29 cellular contexts compared by ENCODE assay signal in the genomic region with DNA sequence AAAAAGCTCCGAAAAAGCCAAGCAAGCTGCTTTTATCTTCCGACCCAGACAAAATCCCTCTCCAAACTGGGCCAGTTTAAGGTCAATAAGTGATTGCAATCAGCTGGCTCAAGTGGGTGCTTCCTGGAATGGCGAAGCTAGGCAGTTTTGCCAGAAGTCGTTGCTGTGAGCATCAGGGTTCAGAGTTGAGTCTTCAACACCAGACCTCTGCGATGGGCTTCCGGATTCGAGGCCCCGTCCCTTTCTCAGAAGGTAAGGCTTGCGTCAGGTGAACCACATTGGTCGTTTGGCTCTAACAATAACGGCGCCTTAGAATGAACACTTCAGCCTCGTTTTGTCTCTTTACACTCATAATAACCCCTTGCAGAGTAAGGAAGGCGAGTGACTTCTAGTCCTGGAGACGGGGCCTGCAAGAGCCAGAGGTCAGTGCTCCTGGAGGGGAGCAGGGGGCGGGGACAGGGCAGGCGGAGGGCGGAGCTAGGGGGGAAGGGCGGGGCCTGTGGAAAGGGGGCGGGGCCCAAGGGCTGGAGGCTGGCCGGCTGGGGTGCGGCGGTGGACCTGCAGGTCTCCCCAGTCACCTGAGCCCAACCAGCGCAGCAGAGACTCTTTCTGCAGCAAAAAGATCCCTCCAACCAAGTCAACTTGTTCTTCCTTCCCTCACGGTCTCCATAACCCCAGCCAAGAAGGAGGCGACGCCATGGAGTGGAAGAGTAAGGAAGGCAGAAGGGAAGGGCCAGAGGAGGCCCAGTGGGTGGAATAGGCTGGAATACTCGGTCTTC. TPM values are rescaled to one million over a fixed set of nuclear protein-coding genes. Genes with fewer than 3 reads are reported as not detected.
A peak's percentile ranks its signal among the peaks of the same experiment; 100 is the strongest.
DNase-seq lines count a peak whose midpoint lies in the region; ATAC-seq, FAIRE-seq and TF ChIP-seq lines count a peak whose summit lies in the region.
"Had no signal": no experiment of that assay in that cellular context is flagged by ENCODE, and none has a peak within 500 bp of the region (broad histone marks: within the 10 kb centered on the region; RNA-seq: fewer than 3 reads in every experiment).

No MANE protein-coding gene starts in this region.

- H3K9me2 ChIP-seq in GM23338 (ENCODE audit: insufficient read depth) = no peaks in the 10 kb centered on the region

- no peaks in the 10 kb centered on the region for H3K27me3 ChIP-seq in GM23338 (ENCODE audit: insufficient read depth)
- no peaks in the 10 kb centered on the region for H3K27me3 ChIP-seq in mesenchymal stem cell (ENCODE audit: control insufficient read depth in 1 of 2, insufficient read depth in 1 of 2, low read length in 2 of 2)
- H3K27me3 ChIP-seq: esophagus squamous epithelium, hepatocyte, tibial artery had no signal

- H3F3A ChIP-seq in GM23338 (replicated peaks; ENCODE audit: low read depth) = no peaks in the 10 kb centered on the region

- FAIRE-seq in A549 (lab: Jason Lieb, UNC) = no peak
- FAIRE-seq: astrocyte, endometrium, frontal cortex, GM12878, islet of Langerhans had no signal

- H2AFZ ChIP-seq in GM23338 = peak overlapping the region; percentile 96
- no peak overlapping the region for H2AFZ ChIP-seq in mesenchymal stem cell (ENCODE audit: low read depth, low read length)
- H2AFZ ChIP-seq: hepatocyte had no signal

- no peak for TF ChIP-seq POLR2A in A549 (IDR thresholded peaks at IDR 0.05; ENCODE audit: low read length)

- no peak overlapping the region for H3K14ac ChIP-seq in mesenchymal stem cell (ENCODE audit: low read length in 2 of 2)

- H2BK15ac ChIP-seq in mesenchymal stem cell (ENCODE audit: low read depth, poor library complexity, severe bottlenecking) = no peak overlapping the region

- no peaks in the 10 kb centered on the region for H3K36me3 Mint-ChIP-seq in GM23338 (ENCODE audit: low read depth)
- no peaks in the 10 kb centered on the region for H3K36me3 Mint-ChIP-seq in WTC11
- H3K36me3 Mint-ChIP-seq: naive thymus-derived CD8-positive, alpha-beta T cell had no signal

- no peaks in the 10 kb centered on the region for H3K36me3 ChIP-seq in GM23338 (ENCODE audit: insufficient read depth)
- H3K36me3 ChIP-seq in mesenchymal stem cell (ENCODE audit: control insufficient read depth in 1 of 2, insufficient read depth in 2 of 2, low read depth in 1 of 2, low read length in 2 of 2) = no peaks in the 10 kb centered on the region
- H3K36me3 ChIP-seq: esophagus squamous epithelium, tibial artery had no signal

- WGBS in A549 (ENCODE audit: missing lambda C conversion rate) = 86% methylated on average over 24 of the region's 28 CpGs
- WGBS in mesenchymal stem cell = 66% methylated on average over 22 of the region's 28 CpGs

- POLR2A ChIA-PET in A549 (lab: Yijun Ruan, JAX) (no interaction called here), WTC11 (lab: Charles Lee) (no interaction called here)

- ATAC-seq in A549 = peak; percentile 50 to 52; a peak in 3 of 6 replicates
- peak; percentile 96 for ATAC-seq in GM23338
- ATAC-seq in WTC11 = peak; percentile 98
- no peak for ATAC-seq in HG03439 (IDR thresholded peaks at IDR 0.05; ENCODE audit: unreplicated experiment)
- ATAC-seq in HG02884 (IDR thresholded peaks at IDR 0.05; ENCODE audit: unreplicated experiment) = no peak
- ATAC-seq: GM12878; left ventricle myocardium superior; naive thymus-derived CD8-positive, alpha-beta T cell; stimulated activated naive CD8-positive, alpha-beta T cell treated with anti-CD3 and anti-CD28 coated beads, Interleukin-15, amount 100 ng/mL, for 72 hours had no signal

- no peak overlapping the region for H4K8ac ChIP-seq in mesenchymal stem cell (ENCODE audit: low read length)

- no peak overlapping the region for H2AK5ac ChIP-seq in mesenchymal stem cell (ENCODE audit: low read length, severe bottlenecking)

- H3K4me2 ChIP-seq in A549 (no peak overlapping the region), GM23338 (no peak overlapping the region), mesenchymal stem cell (ENCODE audit: low read length, poor library complexity, severe bottlenecking) (no peak overlapping the region)
- H3K4me2 ChIP-seq: hepatocyte had no signal

- TF ChIP-seq RAD21 in A549 (conservative IDR thresholded peaks at IDR 0.05 in 1 of 2, IDR thresholded peaks at IDR 0.05 in 1 of 2) = no peak

- no peak for TF ChIP-seq EP300 in A549 (IDR thresholded peaks at IDR 0.05)

- H3K4me3 ChIP-seq in A549 (no peak overlapping the region), GM23338 (no peak overlapping the region), mesenchymal stem cell (ENCODE audit: insufficient read depth in 1 of 2, low read depth in 1 of 2, low read length in 2 of 2) (no peak overlapping the region)
- H3K4me3 ChIP-seq: esophagus squamous epithelium, GM12878, hepatocyte, tibial artery had no signal

- no peak overlapping the region for H3K27ac Mint-ChIP-seq in GM23338
- no peak overlapping the region for H3K27ac Mint-ChIP-seq in WTC11
- H3K27ac Mint-ChIP-seq: dendritic cell treated with granulocyte-macrophage colony-stimulating factor and Interleukin-4, amounts not matched to agents 40 ng/mL and 50 ng/mL, for 4 days; naive thymus-derived CD8-positive, alpha-beta T cell; stimulated activated naive CD8-positive, alpha-beta T cell treated with anti-CD3 and anti-CD28 coated beads, Interleukin-15, amount 100 ng/mL, for 72 hours had no signal

- no peak for DNase-seq in A549 (ENCODE audit: low read depth in 1 of 2, low spot score in 1 of 2)
- DNase-seq in GM23338 (ENCODE audit: low spot score) = peak; percentile 65
- DNase-seq in WTC11 (ENCODE audit: low spot score) = peak; percentile 60
- peak; percentile 40 for DNase-seq in mesenchymal stem cell
- DNase-seq in EL = no peak
- DNase-seq in G401 (ENCODE audit: low spot score) = no peak
- DNase-seq: ACHN; activated effector memory CD4-positive, alpha-beta T cell treated with anti-CD3 and anti-CD28 coated beads, Interleukin-2, amount 50 U/mL, for 16 hours; activated T-cell treated with anti-CD3 and anti-CD28 coated beads, Interleukin-2, amount 50 U/mL, for 1 hour; DMS79 treated with DMSO at 0.1 percent for 48 hours; esophagus squamous epithelium; IMR-90; left ventricle myocardium superior; naive thymus-derived CD8-positive, alpha-beta T cell; NCI-H1092; NCI-H187; occipital lobe; stimulated activated naive CD8-positive, alpha-beta T cell treated with anti-CD3 and anti-CD28 coated beads, Interleukin-15, amount 100 ng/mL, for 72 hours; tibial artery had no signal

- H3K27me3 Mint-ChIP-seq in GM23338 (ENCODE audit: insufficient read depth, low read depth, poor library complexity) (peaks cover 6% of the 10 kb centered on the region), WTC11 (ENCODE audit: low read depth) (peaks cover 4% of the 10 kb centered on the region; the same call in 1 of the 2 replicates)
- H3K27me3 Mint-ChIP-seq: central memory CD8-positive, alpha-beta T cell; dendritic cell treated with granulocyte-macrophage colony-stimulating factor and Interleukin-4, amounts not matched to agents 40 ng/mL and 50 ng/mL, for 4 days had no signal

- H2BK5ac ChIP-seq in mesenchymal stem cell (ENCODE audit: low read depth, low read length, poor library complexity, severe bottlenecking) = no peak overlapping the region

- CTCF ChIA-PET in A549 (lab: Yijun Ruan, JAX) (no interaction called here), WTC11 (lab: Charles Lee) (interaction anchor here (0.5 to 2.5 kb wide), 5 partner anchors 34 to 535 kb away, joined by 3 to 7 read pairs (median 3); a partner anchor contains a TSS)

- H3K4me1 Mint-ChIP-seq in GM23338 (no peaks in the 10 kb centered on the region), WTC11 (0 out of 2 replicates have a peak, but pooled peaks cover 3% of the 10 kb centered on the region)
- H3K4me1 Mint-ChIP-seq: central memory CD8-positive, alpha-beta T cell; naive thymus-derived CD8-positive, alpha-beta T cell had no signal

- H3K4me3 Mint-ChIP-seq in GM23338 (no peak overlapping the region), WTC11 (no peak overlapping the region)
- H3K4me3 Mint-ChIP-seq: central memory CD8-positive, alpha-beta T cell; dendritic cell treated with granulocyte-macrophage colony-stimulating factor and Interleukin-4, amounts not matched to agents 40 ng/mL and 50 ng/mL, for 4 days; naive thymus-derived CD8-positive, alpha-beta T cell; stimulated activated naive CD8-positive, alpha-beta T cell treated with anti-CD3 and anti-CD28 coated beads, Interleukin-15, amount 100 ng/mL, for 72 hours had no signal

- H3K4me1 ChIP-seq in A549 (peaks cover 21% of the 10 kb centered on the region), GM23338 (ENCODE audit: insufficient read depth) (no peaks in the 10 kb centered on the region), mesenchymal stem cell (ENCODE audit: control insufficient read depth, insufficient read depth, low read depth, low read length) (no peaks in the 10 kb centered on the region)

- H3K18ac ChIP-seq in mesenchymal stem cell (ENCODE audit: low read depth in 1 of 2, low read length in 2 of 2) = no peak overlapping the region

- H3K79me1 ChIP-seq in mesenchymal stem cell (replicated peaks; ENCODE audit: low read length, poor library complexity, severe bottlenecking) = no peaks in the 10 kb centered on the region

- no peak overlapping the region for H2BK12ac ChIP-seq in mesenchymal stem cell (ENCODE audit: low read length in 2 of 2)

- H3K9me3 Mint-ChIP-seq in GM23338 = no peaks in the 10 kb centered on the region; the same call in 2 of the 3 replicates
- 0 out of 2 replicates have a peak, but pooled peaks cover 4% of the 10 kb centered on the region for H3K9me3 Mint-ChIP-seq in WTC11
- H3K9me3 Mint-ChIP-seq: central memory CD8-positive, alpha-beta T cell; dendritic cell treated with granulocyte-macrophage colony-stimulating factor and Interleukin-4, amounts not matched to agents 40 ng/mL and 50 ng/mL, for 4 days; naive thymus-derived CD8-positive, alpha-beta T cell; stimulated activated naive CD8-positive, alpha-beta T cell treated with anti-CD3 and anti-CD28 coated beads, Interleukin-15, amount 100 ng/mL, for 72 hours had no signal

- in situ Hi-C loops in G401 (cut with HindIII; ENCODE audit: low sequenced_read_pairs) = no loop called here

- no peak overlapping the region for H3K9ac ChIP-seq in mesenchymal stem cell (ENCODE audit: low read length)

- no peaks in the 10 kb centered on the region for H3K79me2 ChIP-seq in GM23338 (replicated peaks; ENCODE audit: insufficient read depth)
- H3K79me2 ChIP-seq: hepatocyte had no signal

- H3K4ac ChIP-seq in mesenchymal stem cell (ENCODE audit: low read depth in 1 of 2, low read length in 2 of 2) = no peak overlapping the region

- H2BK120ac ChIP-seq in mesenchymal stem cell (ENCODE audit: low read depth, low read length) = peak overlapping the region; percentile 7

- H3K9me3 ChIP-seq in A549 = no peaks in the 10 kb centered on the region
- no peaks in the 10 kb centered on the region for H3K9me3 ChIP-seq in mesenchymal stem cell (ENCODE audit: control insufficient read depth, low read length)
- H3K9me3 ChIP-seq: esophagus squamous epithelium, tibial artery had no signal

- TF ChIP-seq CTCF in A549 (IDR thresholded peaks at IDR 0.05) (no peak), GM23338 (conservative IDR thresholded peaks at IDR 0.05; ENCODE audit: low read depth in 2 of 2) (no peak), WTC11 (IDR thresholded peaks at IDR 0.05) (no peak)

- peak overlapping the region; percentile 93 for H4K91ac ChIP-seq in mesenchymal stem cell (ENCODE audit: low read length)

- peak overlapping the region in 1 of 2 experiments; percentile 28; a peak in 1 of 6 replicates for H3K27ac ChIP-seq in A549
- no peak overlapping the region for H3K27ac ChIP-seq in GM23338 (ENCODE audit: low read depth)
- no peak overlapping the region for H3K27ac ChIP-seq in mesenchymal stem cell (ENCODE audit: low read length, poor library complexity, severe bottlenecking)
- H3K27ac ChIP-seq: esophagus squamous epithelium, hepatocyte, tibial artery had no signal

- H4K20me1 ChIP-seq in GM23338 (replicated peaks; ENCODE audit: insufficient read depth) = no peaks in the 10 kb centered on the region

- H3K23ac ChIP-seq in mesenchymal stem cell (ENCODE audit: low read length in 2 of 2) = no peak overlapping the region

RNA-seq across cellular contexts. Expression of a gene that starts 34.0 kb away (rescaled TPM):
- polyA plus RNA-seq in A549 (2011; rRNA removed) (40.0 and 70.2 TPM in 2 replicates), A549 (2017; fragmentation: RNase III; extraction: RNeasy Plus Mini Kit Qiagen cat#74134 plus additional on column Dnase treatment) (45.2 to 48.3 TPM (median 45.4 TPM) in 3 replicates), GM23338 (2016; fragmentation: Nextera tagmentation; extraction: Ambion mirVana) (51.9 and 67.2 TPM in 2 replicates)
- 16.4 and 16.7 TPM in 2 replicates for polyA plus RNA-seq in A549 (2012; cell fraction: cytosol; rRNA removed)
- 7.2 and 10.8 TPM in 2 replicates for polyA plus RNA-seq in A549 (2012; cell fraction: nucleus; rRNA removed)
- polyA minus RNA-seq in A549 (2011; rRNA and poly(A)+ RNA removed) = 9.0 and 13.7 TPM in 2 replicates
- 28.9 and 32.7 TPM in 2 replicates for total RNA-seq in GM23338 (2014; rRNA removed; shearing (Covaris generic))
- 33.0 to 36.0 TPM (median 34.6 TPM) in 3 replicates for total RNA-seq in WTC11 (2021)
- 11.7 TPM for polyA plus RNA-seq in mesenchymal stem cell (2013, experiment 1 of 2)
- 10.7 TPM for polyA plus RNA-seq in mesenchymal stem cell (2013, experiment 2 of 2)
- 20.9 and 66.1 TPM in 2 replicates for total RNA-seq in G401 (2014; rRNA removed; shearing (Covaris generic))

RNA-seq across cellular contexts. Expression of a gene that starts 43.6 kb away (rescaled TPM):
- 1,230 and 1,348 TPM in 2 replicates for polyA plus RNA-seq in A549 (2011; rRNA removed)
- 1,014 and 1,157 TPM in 2 replicates for polyA plus RNA-seq in A549 (2012; cell fraction: cytosol; rRNA removed)
- polyA plus RNA-seq in A549 (2012; cell fraction: nucleus; rRNA removed) = 1,072 and 1,429 TPM in 2 replicates
- polyA plus RNA-seq in A549 (2017; fragmentation: RNase III; extraction: RNeasy Plus Mini Kit Qiagen cat#74134 plus additional on column Dnase treatment) = 820 to 990 TPM (median 899 TPM) in 3 replicates
- polyA minus RNA-seq in A549 (2011; rRNA and poly(A)+ RNA removed) = 1,720 and 1,870 TPM in 2 replicates
- 127 and 135 TPM in 2 replicates for total RNA-seq in GM23338 (2014; rRNA removed; shearing (Covaris generic))
- 108 and 115 TPM in 2 replicates for polyA plus RNA-seq in GM23338 (2016; fragmentation: Nextera tagmentation; extraction: Ambion mirVana)
- total RNA-seq in WTC11 (2021) = 95.6 to 113 TPM (median 98.7 TPM) in 3 replicates
- polyA plus RNA-seq in mesenchymal stem cell (2013, experiment 1 of 2) = 177 TPM
- 174 TPM for polyA plus RNA-seq in mesenchymal stem cell (2013, experiment 2 of 2)
- 581 and 681 TPM in 2 replicates for total RNA-seq in G401 (2014; rRNA removed; shearing (Covaris generic))

Comparison
In these comparisons a context has a peak if more than half of its experiments do, and no peak if none do; other contexts are left out.
1. ATAC-seq: peak in A549 (2 of 2), GM23338 (single experiment) and WTC11 (single experiment); none in HG03439 (single experiment) and HG02884 (single experiment).
2. DNase-seq: peak in GM23338 (single experiment), WTC11 (single experiment) and mesenchymal stem cell (single experiment); none in A549 (0 of 2), EL (single experiment) and G401 (single experiment).